In genomic region chr11:78149646-78150045, GRCh38 we compare ENCODE assay signal across 11 cellular contexts. TPM values are rescaled to one million over a fixed set of nuclear protein-coding genes. Genes with fewer than 3 reads are reported as not detected.
A peak's percentile ranks its signal among the peaks of the same experiment; 100 is the strongest.
DNase-seq lines count a peak whose midpoint lies in the region; ATAC-seq and TF ChIP-seq lines count a peak whose summit lies in the region.
"Had no signal": no experiment of that assay in that cellular context is flagged by ENCODE, and none has a peak within 500 bp of the region (broad histone marks: within the 10 kb centered on the region; RNA-seq: fewer than 3 reads in every experiment).

No MANE protein-coding gene starts in this region.

- no peak overlapping the region for H3K9ac ChIP-seq in neural cell (ENCODE audit: low read length)

- no peaks in the 10 kb centered on the region for H3K27me3 ChIP-seq in neural cell (ENCODE audit: insufficient read depth, low read depth, low read length)
- H3K27me3 ChIP-seq in stomach: no peaks in the 10 kb centered on the region
- H3K27me3 ChIP-seq: spleen, upper lobe of left lung had no signal

- no peak for TF ChIP-seq EP300 in neural cell (conservative IDR thresholded peaks at IDR 0.05; ENCODE audit: poor library complexity, severe bottlenecking)
- TF ChIP-seq EP300 in stomach (IDR thresholded peaks at IDR 0.05): no peak

- WGBS in stomach, 5 donors: 20 to 37% (median 27%) methylated on average over 1 of the region's 1 CpG

- no peak overlapping the region for H3K4me2 ChIP-seq in neural cell (ENCODE audit: low read length)

- no peak overlapping the region for H3K4me3 ChIP-seq in neural cell (ENCODE audit: low read length)
- no peak overlapping the region for H3K4me3 ChIP-seq in stomach
- H3K4me3 ChIP-seq: spleen, upper lobe of left lung had no signal

- DNase-seq in DMS53 (lab: John Stamatoyannopoulos, UW) (peak; percentile 71), NCI-H226 (peak; percentile 26), epithelial cell of prostate (ENCODE audit: low read depth, low spot score) (peak; percentile 66), GF-D8 (lab: John Stamatoyannopoulos, UW) (no peak), stomach (no peak)
- DNase-seq: islet precursor cell, spleen, upper lobe of left lung had no signal

- TF ChIP-seq POLR2A in stomach (IDR thresholded peaks at IDR 0.05): no peak

- peaks cover 0 to 7% (median 0%) of the 10 kb centered on the region in 4 donors for H3K4me1 ChIP-seq in stomach
- H3K4me1 ChIP-seq: spleen, upper lobe of left lung had no signal

- H3K27ac ChIP-seq in epithelial cell of prostate (peak overlapping the region; percentile 21), neural cell (ENCODE audit: low read length) (no peak overlapping the region), stomach (no peak overlapping the region)
- H3K27ac ChIP-seq: spleen, upper lobe of left lung had no signal

- H4K20me1 ChIP-seq in neural cell (ENCODE audit: insufficient read depth): no peaks in the 10 kb centered on the region

- no peaks in the 10 kb centered on the region for H3K9me2 ChIP-seq in neural cell (ENCODE audit: insufficient read depth, low read length)

- H2AFZ ChIP-seq in neural cell (ENCODE audit: low read depth, low read length): no peak overlapping the region

- ATAC-seq in HG02623 (IDR thresholded peaks at IDR 0.05; ENCODE audit: unreplicated experiment): no peak
- no peak for ATAC-seq in GM21526 (IDR thresholded peaks at IDR 0.05; ENCODE audit: low FRiP score, unreplicated experiment)

- no peaks in the 10 kb centered on the region for H3K79me2 ChIP-seq in neural cell (replicated peaks; ENCODE audit: insufficient read depth, low read length)

- H3F3A ChIP-seq in neural cell (ENCODE audit: insufficient read depth, low read length, poor library complexity, severe bottlenecking): no peaks in the 10 kb centered on the region

- intact Hi-C loops in stomach (cut with DNase I; ENCODE audit: low total_unique reads): no loop called here

- H3K36me3 ChIP-seq in neural cell (ENCODE audit: insufficient read depth, low read length) (no peaks in the 10 kb centered on the region), stomach (no peaks in the 10 kb centered on the region)
- H3K36me3 ChIP-seq: upper lobe of left lung had no signal

- no peak for TF ChIP-seq RAD21 in neural cell (conservative IDR thresholded peaks at IDR 0.05)

- no peaks in the 10 kb centered on the region for H3K9me3 ChIP-seq in neural cell (ENCODE audit: low read length)
- H3K9me3 ChIP-seq in stomach: no peaks in the 10 kb centered on the region
- H3K9me3 ChIP-seq: spleen, upper lobe of left lung had no signal

- TF ChIP-seq CTCF in neural cell (IDR thresholded peaks at IDR 0.05; ENCODE audit: poor library complexity, severe bottlenecking) (peak; percentile 26), stomach (IDR thresholded peaks at IDR 0.05) (no peak)

TF ChIP-seq in neural cell, 6 proteins besides CTCF, POLR2A, EP300 and RAD21:
- TF ChIP-seq REST (IDR thresholded peaks at IDR 0.05; ENCODE audit: borderline replicate concordance): no peak
- TF ChIP-seq EZH2 (IDR thresholded peaks at IDR 0.05; ENCODE audit: borderline replicate concordance, insufficient read depth, low read length, poor library complexity, severe bottlenecking): no peak
- TF ChIP-seq MXI1 (conservative IDR thresholded peaks at IDR 0.05; ENCODE audit: poor library complexity, severe bottlenecking): no peak
- no peak for TF ChIP-seq TAF1 (IDR thresholded peaks at IDR 0.05; ENCODE audit: low read depth)
- no peak for TF ChIP-seq POLR2AphosphoS5 (IDR thresholded peaks at IDR 0.05)
- no peak for TF ChIP-seq SMC3 (conservative IDR thresholded peaks at IDR 0.05; ENCODE audit: poor library complexity)

RNA-seq across cellular contexts. Expression of gene ALG8, which starts 10.2 kb away (rescaled TPM):
- polyA plus RNA-seq in neural cell: 35.7 and 42.1 TPM in 2 replicates
- 32.1 and 33.7 TPM in 2 replicates for polyA minus RNA-seq in neural cell
- 10 to 100 TPM in 4 of 5 donors, 1 to 10 TPM in 1; 3.8 to 58.2 (median 19.6) TPM for total RNA-seq in stomach
- polyA plus RNA-seq in stomach: 10 to 100 TPM; 10.5 to 33.6 (median 29.4) TPM

RNA-seq across cellular contexts. Expression of gene KCTD21, which starts 38.8 kb away (rescaled TPM):
- polyA plus RNA-seq in neural cell (1.2 and 1.4 TPM in 2 replicates), stomach (1 to 10 TPM; 2.9 to 4.7 (median 3.7) TPM)
- polyA minus RNA-seq in neural cell: 2.9 and 3.6 TPM in 2 replicates
- 10 to 100 TPM in 1 of 5 donors, 1 to 10 TPM in 3, not detected in 1; 2.9 to 62.4 (median 4.3) TPM for total RNA-seq in stomach

RNA-seq across cellular contexts. Expression of gene USP35, which starts 39.1 kb away (rescaled TPM):
- polyA plus RNA-seq in neural cell (12.9 and 13.9 TPM in 2 replicates), stomach (1 to 10 TPM in 2 of 3 donors, under 1 TPM in 1; 0.61 to 3.4 (median 2.8) TPM)
- 18.1 and 20.2 TPM in 2 replicates for polyA minus RNA-seq in neural cell
- total RNA-seq in stomach: 10 to 100 TPM in 3 of 5 donors, 1 to 10 TPM in 2; 3.3 to 68.4 (median 10.7) TPM

Comparison
In these comparisons a context has a peak if more than half of its experiments do, and no peak if none do; other contexts are left out.
1. DNase-seq: peak in DMS53 (single experiment), NCI-H226 (single experiment) and epithelial cell of prostate (single experiment); none in GF-D8 (single experiment) and stomach (single experiment).